11 cellular contexts compared by ENCODE assay signal in the genomic region with DNA sequence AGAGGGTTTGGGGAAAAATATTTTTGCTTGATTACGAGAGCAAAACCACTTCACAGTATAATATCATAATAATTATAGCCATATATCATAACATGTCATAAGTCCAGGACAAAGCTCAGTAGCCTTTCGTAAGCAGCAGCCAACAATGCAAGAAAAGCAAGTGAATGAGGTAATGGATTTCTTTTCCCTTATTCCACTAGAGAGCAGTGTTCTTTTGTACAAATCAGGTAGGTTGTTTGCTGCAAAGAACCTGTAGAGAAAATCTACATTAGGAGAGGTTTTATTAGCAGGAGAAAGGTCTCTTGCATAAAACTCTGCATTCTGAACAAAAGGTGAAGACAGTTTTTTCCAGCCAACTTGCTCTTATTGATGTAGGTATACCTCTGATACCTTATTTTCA.
A peak's percentile ranks its signal among the peaks of the same experiment; 100 is the strongest.
DNase-seq lines count a peak whose midpoint lies in the region; ATAC-seq and TF ChIP-seq lines count a peak whose summit lies in the region.
"Had no signal": no experiment of that assay in that cellular context is flagged by ENCODE, and none has a peak within 500 bp of the region (broad histone marks: within the 10 kb centered on the region; RNA-seq: fewer than 3 reads in every experiment).

No MANE protein-coding gene starts in this region.

- H3K4me1 Mint-ChIP-seq in mesothelial cell of epicardium = peaks cover 48% of the 10 kb centered on the region
- H3K4me1 Mint-ChIP-seq: B cell had no signal

- peaks cover 9% of the 10 kb centered on the region for H3K9me3 Mint-ChIP-seq in mesothelial cell of epicardium

- no peak overlapping the region for H3K4me3 Mint-ChIP-seq in mesothelial cell of epicardium
- H3K4me3 Mint-ChIP-seq: B cell had no signal

- H3K36me3 ChIP-seq in NT2/D1 (ENCODE audit: insufficient read depth, insufficient read length, low read length) (no peaks in the 10 kb centered on the region), thoracic aorta (no peaks in the 10 kb centered on the region)
- H3K36me3 ChIP-seq: upper lobe of left lung had no signal

- no peak for ATAC-seq in thoracic aorta (ENCODE audit: insufficient number of reproducible peaks, low FRiP score, low read depth)
- ATAC-seq in HG02798 (IDR thresholded peaks at IDR 0.05; ENCODE audit: poor library complexity, unreplicated experiment) = no peak
- no peak for ATAC-seq in HG03175 (IDR thresholded peaks at IDR 0.05; ENCODE audit: unreplicated experiment)

- H3K27ac Mint-ChIP-seq in mesothelial cell of epicardium = no peak overlapping the region
- H3K27ac Mint-ChIP-seq: B cell had no signal

- H3K4me1 ChIP-seq in NT2/D1 (ENCODE audit: insufficient read depth, insufficient read length) = no peaks in the 10 kb centered on the region
- H3K4me1 ChIP-seq in thoracic aorta (ENCODE audit: control insufficient read depth in 1 of 2, low read depth in 2 of 2) = no peaks in the 10 kb centered on the region
- H3K4me1 ChIP-seq: upper lobe of left lung had no signal

- no peak overlapping the region for H3K9ac ChIP-seq in NT2/D1 (ENCODE audit: insufficient read length, low read depth)

- DNase-seq in NCI-H2227 (lab: John Stamatoyannopoulos, UW; ENCODE audit: unreplicated experiment) (peak; percentile 29), NCI-H2227 treated with DMSO at 0.1 percent for 48 hours (lab: John Stamatoyannopoulos, UW) (no peak), NT2/D1 (ENCODE audit: low read depth, low spot score) (peak; percentile 11), fibroblast of the conjunctiva (ENCODE audit: low read depth) (peak; percentile 49), thoracic aorta (ENCODE audit: low spot score) (no peak), mesothelial cell of epicardium (ENCODE audit: low spot score in 2 of 2, unreplicated experiment in 2 of 2) (no peak)
- DNase-seq: upper lobe of left lung had no signal

- no peaks in the 10 kb centered on the region for H3K27me3 Mint-ChIP-seq in mesothelial cell of epicardium (ENCODE audit: low read depth)
- H3K27me3 Mint-ChIP-seq: B cell had no signal

- TF ChIP-seq CTCF in thoracic aorta (IDR thresholded peaks at IDR 0.05) = peak; percentile 39
- no peak for TF ChIP-seq CTCF in mesothelial cell of epicardium (IDR thresholded peaks at IDR 0.05; ENCODE audit: unreplicated experiment)

- H3K4me3 ChIP-seq in NT2/D1 (ENCODE audit: insufficient read length, low read depth) (no peak overlapping the region), thoracic aorta (no peak overlapping the region)
- H3K4me3 ChIP-seq: lung, upper lobe of left lung had no signal

- H3K9me3 ChIP-seq in NT2/D1 (ENCODE audit: insufficient read depth, low read length) (no peaks in the 10 kb centered on the region), thoracic aorta (no peaks in the 10 kb centered on the region)
- H3K9me3 ChIP-seq: upper lobe of left lung had no signal

- no peaks in the 10 kb centered on the region for H3K36me3 Mint-ChIP-seq in mesothelial cell of epicardium

- H3K27ac ChIP-seq in thoracic aorta = no peak overlapping the region
- H3K27ac ChIP-seq: upper lobe of left lung had no signal

- H3K27me3 ChIP-seq in NT2/D1 (ENCODE audit: insufficient read depth, insufficient read length) (no peaks in the 10 kb centered on the region), thoracic aorta (replicated peaks; ENCODE audit: insufficient read depth) (no peaks in the 10 kb centered on the region)
- H3K27me3 ChIP-seq: upper lobe of left lung had no signal

Comparison
In these comparisons a context has a peak if more than half of its experiments do, and no peak if none do; other contexts are left out.
1. DNase-seq: peak in NCI-H2227 (single experiment), NT2/D1 (single experiment) and fibroblast of the conjunctiva (single experiment); none in NCI-H2227 treated with DMSO at 0.1 percent for 48 hours (single experiment), thoracic aorta (single experiment) and mesothelial cell of epicardium (0 of 2).